Comparison of ENCODE assay signal across 12 cellular contexts in genomic region chr12:116538076-116538591, GRCh38. TPM values are rescaled to one million over a fixed set of nuclear protein-coding genes. Genes with fewer than 3 reads are reported as not detected.
DNase-seq lines count a peak whose midpoint lies in the region; ATAC-seq, FAIRE-seq and TF ChIP-seq lines count a peak whose summit lies in the region.
"Had no signal": no experiment of that assay in that cellular context is flagged by ENCODE, and none has a peak within 500 bp of the region (broad histone marks: within the 10 kb centered on the region; RNA-seq: fewer than 3 reads in every experiment).

No MANE protein-coding gene starts in this region.

- no peaks in the 10 kb centered on the region; the same call in 1 of the 2 replicates for H4K20me1 ChIP-seq in HepG2 (ENCODE audit: insufficient read depth, low read length)

- H3K4me1 ChIP-seq in HepG2 (ENCODE audit: insufficient read depth, low read length) (0 out of 2 replicates have a peak, but pooled peaks cover 9% of the 10 kb centered on the region), right lobe of liver (peaks cover 0 to 10% (median 2%) of the 10 kb centered on the region in 4 donors), SJSA1 (replicated peaks) (peaks cover 63% of the 10 kb centered on the region), psoas muscle (peaks cover 18% of the 10 kb centered on the region), colonic mucosa (peaks cover 15% of the 10 kb centered on the region), pancreas (peaks cover 0 to 14% (median 0%) of the 10 kb centered on the region in 3 donors)

- ATAC-seq in HepG2: no peak
- ATAC-seq in right lobe of liver: no peak
- peak; percentile 57 for ATAC-seq in HG02885 (IDR thresholded peaks at IDR 0.05; ENCODE audit: poor library complexity, unreplicated experiment)
- ATAC-seq in psoas muscle: no peak
- ATAC-seq in pancreas: no peak

- H3K9ac ChIP-seq in HepG2 (ENCODE audit: insufficient read depth, low read depth, low read length) (no peak overlapping the region), colonic mucosa (ENCODE audit: low read depth in 2 of 2, low read length in 2 of 2) (no peak overlapping the region)

- TF ChIP-seq RAD21 in HepG2 (CRISPR knock-in tag; IDR thresholded peaks at IDR 0.05): no peak

- DNase-seq in HepG2 (ENCODE audit: low spot score) (no peak), right lobe of liver (no peak), SJSA1 (ENCODE audit: low read depth in 1 of 2, low spot score in 2 of 2) (no peak), psoas muscle (no peak), DMS 273 treated with DMSO at 0.1 percent for 48 hours (lab: John Stamatoyannopoulos, UW) (no peak), colonic mucosa (no peak), pancreas (no peak)
- DNase-seq: activated CD4-positive, CD25-positive, alpha-beta regulatory T cell treated with anti-CD3 and anti-CD28 coated beads, Interleukin-2, amount 50 U/mL, for 72 hours; GOT3; stimulated activated CD4-positive, alpha-beta T cell treated with anti-CD3 and anti-CD28 coated beads, Interleukin-12 subunit alpha, Interleukin-12 subunit beta, amount 100 ng/mL, for 4 hours had no signal

- H3K9me3 ChIP-seq in HepG2 (ENCODE audit: low read length) (no peaks in the 10 kb centered on the region), right lobe of liver (no peaks in the 10 kb centered on the region), SJSA1 (replicated peaks) (no peaks in the 10 kb centered on the region), psoas muscle (no peaks in the 10 kb centered on the region), colonic mucosa (no peaks in the 10 kb centered on the region), pancreas (no peaks in the 10 kb centered on the region)

- 4% methylated on average over 1 of the region's 1 CpG for WGBS in HepG2 (ENCODE audit: low lambda C conversion rate)
- WGBS in right lobe of liver (ENCODE audit: insufficient coverage, low coverage, low lambda C conversion rate, missing lambda C conversion rate): 15% methylated on average over 1 of the region's 1 CpG
- WGBS in psoas muscle, 3 donors: 69 to 78% (median 74%) methylated on average over 1 of the region's 1 CpG
- WGBS in pancreas, 2 donors: 49 to 58% methylated on average over 1 of the region's 1 CpG

- H3K36me3 ChIP-seq in HepG2 (replicated peaks in 1 of 2; ENCODE audit: control insufficient read depth in 1 of 2, insufficient read depth in 2 of 2, low read length in 2 of 2): no peaks in the 10 kb centered on the region
- H3K36me3 ChIP-seq in right lobe of liver: no peaks in the 10 kb centered on the region
- no peaks in the 10 kb centered on the region for H3K36me3 ChIP-seq in SJSA1
- no peaks in the 10 kb centered on the region for H3K36me3 ChIP-seq in psoas muscle (ENCODE audit: insufficient read depth in 1 of 2, low read depth in 1 of 2)
- H3K36me3 ChIP-seq in colonic mucosa: no peaks in the 10 kb centered on the region
- H3K36me3 ChIP-seq in pancreas: no peaks in the 10 kb centered on the region

- no peak overlapping the region for H3K4me3 ChIP-seq in HepG2 (replicated peaks in 1 of 3; ENCODE audit: insufficient read depth in 1 of 3, low read depth in 2 of 3, low read length in 3 of 3)
- H3K4me3 ChIP-seq in right lobe of liver: no peak overlapping the region
- H3K4me3 ChIP-seq in SJSA1: no peak overlapping the region
- H3K4me3 ChIP-seq in psoas muscle: no peak overlapping the region
- H3K4me3 ChIP-seq in colonic mucosa: no peak overlapping the region
- no peak overlapping the region for H3K4me3 ChIP-seq in pancreas

- FAIRE-seq in HepG2 (lab: Jason Lieb, UNC) (no peak), pancreas (lab: Jason Lieb, UNC) (no peak)
- FAIRE-seq: keratinocyte had no signal

- H3K4me2 ChIP-seq in HepG2 (ENCODE audit: low read depth, low read length): no peak overlapping the region

- CTCF ChIA-PET in HepG2 (lab: Yijun Ruan, JAX; ENCODE audit: low intra/inter-chr PET ratio, low total read pairs): no interaction called here

- H3K27ac ChIP-seq in HepG2 (ENCODE audit: extremely low read length, insufficient read depth, low read length) (no peak overlapping the region), right lobe of liver (no peak overlapping the region), SJSA1 (peak overlapping the region; percentile 95), psoas muscle (no peak overlapping the region), colonic mucosa (no peak overlapping the region), pancreas (no peak overlapping the region)

- POLR2A ChIA-PET in HepG2 (lab: Yijun Ruan, JAX): no interaction called here

- intact Hi-C loops in HepG2 (cut with micrococcal nuclease; ENCODE audit: unreplicated experiment) (no loop called here), right lobe of liver (cut with DNase I) (no loop called here), psoas muscle (cut with DNase I) (no loop called here), colonic mucosa (cut with DNase I) (no loop called here), pancreas (cut with DNase I) (no loop called here)

- BruUV-seq in HepG2 (replicated peaks; lab: Mats Ljungman, UMichigan): no TSS peak

- H3K79me2 ChIP-seq in HepG2 (ENCODE audit: insufficient read depth, low read length): no peaks in the 10 kb centered on the region

- in situ Hi-C loops in HepG2 (cut with HindIII; ENCODE audit: extremely low pct_ligation_motif_present, low pct_unique_long_range_greater_than_20kb): no loop called here

- no peak for TF ChIP-seq EP300 in HepG2 (IDR thresholded peaks at IDR 0.05; ENCODE audit: low read depth in 2 of 2, low read length in 2 of 2)
- TF ChIP-seq EP300 in HepG2 (CRISPR knock-in tag; IDR thresholded peaks at IDR 0.05; ENCODE audit: borderline replicate concordance): no peak

- no peak overlapping the region for H2AFZ ChIP-seq in HepG2 (ENCODE audit: low read length)

- TF ChIP-seq CTCF in HepG2 (CRISPR knock-in tag; IDR thresholded peaks at IDR 0.05) (no peak), right lobe of liver (IDR thresholded peaks at IDR 0.05) (no peak), psoas muscle (IDR thresholded peaks at IDR 0.05) (no peak), colonic mucosa (IDR thresholded peaks at IDR 0.05) (no peak), pancreas (IDR thresholded peaks at IDR 0.05) (no peak)

- H3K27me3 ChIP-seq in HepG2 (ENCODE audit: control insufficient read depth in 1 of 2, insufficient read depth in 2 of 2, low read length in 2 of 2): peaks cover 7 to 52% of the 10 kb centered on the region in 2 experiments; a peak in 4 of 5 replicates
- H3K27me3 ChIP-seq in right lobe of liver: no peaks in the 10 kb centered on the region
- H3K27me3 ChIP-seq in SJSA1 (replicated peaks): no peaks in the 10 kb centered on the region
- H3K27me3 ChIP-seq in psoas muscle (ENCODE audit: insufficient read depth in 3 of 3, low read length in 2 of 3): no peaks in the 10 kb centered on the region
- H3K27me3 ChIP-seq in colonic mucosa: no peaks in the 10 kb centered on the region
- no peaks in the 10 kb centered on the region for H3K27me3 ChIP-seq in pancreas

- no peak for TF ChIP-seq POLR2A in HepG2 (IDR thresholded peaks at IDR 0.05; ENCODE audit: insufficient read depth in 1 of 2, low read depth in 2 of 2, low read length in 2 of 2)
- TF ChIP-seq POLR2A in right lobe of liver (IDR thresholded peaks at IDR 0.05): no peak

TF ChIP-seq in HepG2, 621 proteins besides CTCF, POLR2A, EP300 and RAD21:
- TF ChIP-seq ZNF792 (CRISPR knock-in tag; IDR thresholded peaks at IDR 0.05): no peak
- TF ChIP-seq ZNF329 (CRISPR knock-in tag; IDR thresholded peaks at IDR 0.05; ENCODE audit: low read depth): peak; percentile 95

RNA-seq across cellular contexts. Expression of gene MAP1LC3B2, which starts 21.0 kb away (rescaled TPM):
- 0.60 and 0.70 TPM in 2 replicates for total RNA-seq in HepG2 (2016; rRNA removed; fragmentation: Illumina TruSeq; extraction: Trizol)
- total RNA-seq in HepG2 (2016; cell fraction: cytosol; rRNA removed; fragmentation: Illumina TruSeq; extraction: Trizol; ENCODE audit: low read depth): 0.62 TPM in 1 of 2 replicates, not detected in the other
- 0.84 and 0.98 TPM in 2 replicates for total RNA-seq in HepG2 (2016; cell fraction: insoluble cytoplasmic fraction; rRNA removed; fragmentation: Illumina TruSeq; extraction: Trizol)
- not detected in 2 replicates for total RNA-seq in HepG2 (2016; cell fraction: membrane; rRNA removed; fragmentation: Illumina TruSeq; extraction: Trizol)
- 0.81 TPM in 1 of 2 replicates, not detected in the other for total RNA-seq in HepG2 (2016; cell fraction: nucleus; rRNA removed; fragmentation: Illumina TruSeq; extraction: Trizol)
- polyA plus RNA-seq in HepG2 (2011; rRNA removed): 2.1 and 2.2 TPM in 2 replicates
- polyA plus RNA-seq in HepG2 (2011; cell fraction: cytosol; rRNA removed): 0.27 and 1.1 TPM in 2 replicates
- polyA plus RNA-seq in HepG2 (2011; cell fraction: nucleus; rRNA removed): 0.38 TPM in 1 of 2 replicates, not detected in the other
- polyA plus RNA-seq in HepG2 (2012): 6.8 and 8.0 TPM in 2 replicates
- polyA plus RNA-seq in HepG2 (2016; cell fraction: cytosol; fragmentation: Illumina TruSeq; extraction: Trizol; ENCODE audit: low read depth): 0.40 and 1.3 TPM in 2 replicates
- polyA plus RNA-seq in HepG2 (2016; cell fraction: insoluble cytoplasmic fraction; fragmentation: Illumina TruSeq; extraction: Trizol; ENCODE audit: low read depth): 2.8 and 3.3 TPM in 2 replicates
- polyA plus RNA-seq in HepG2 (2016; cell fraction: membrane; fragmentation: Illumina TruSeq; extraction: Trizol; ENCODE audit: low read depth): 0.83 and 1.4 TPM in 2 replicates
- polyA plus RNA-seq in HepG2 (2016; cell fraction: nucleus; fragmentation: Illumina TruSeq; extraction: Trizol; ENCODE audit: insufficient read depth, low read depth): 1.6 and 1.9 TPM in 2 replicates
- polyA minus RNA-seq in HepG2 (2011; rRNA and poly(A)+ RNA removed; ENCODE audit: low replicate concordance): 0.46 and 0.84 TPM in 2 replicates
- not detected in 2 replicates for polyA minus RNA-seq in HepG2 (2011; cell fraction: cytosol; rRNA and poly(A)+ RNA removed)
- polyA minus RNA-seq in HepG2 (2011; cell fraction: nucleus; rRNA and poly(A)+ RNA removed): not detected in 2 replicates
- 1 to 10 TPM in 1 of 6 experiments, under 1 TPM in 2, not detected in 3; 0.59 to 1.0 (median 0.70) TPM for total RNA-seq in right lobe of liver
- total RNA-seq in SJSA1 (2014; rRNA removed; shearing (Covaris generic)): 0.37 TPM in 1 of 2 replicates, not detected in the other
- 1 to 10 TPM; 1.4 to 4.1 (median 1.8) TPM for total RNA-seq in psoas muscle
- polyA plus RNA-seq in psoas muscle: 1 to 10 TPM; 2.2 to 9.2 (median 4.3) TPM
- total RNA-seq in colonic mucosa: 1 to 10 TPM in 1 of 2 donors, under 1 TPM in 1; 0.93 to 1.2 TPM
- total RNA-seq in pancreas: under 1 TPM in 4 of 6 donors, not detected in 2; 0.49 to 0.92 (median 0.65) TPM
- polyA plus RNA-seq in pancreas: 1 to 10 TPM in 1 of 2 donors, under 1 TPM in 1; 0.68 to 1.8 TPM
